8 cellular contexts compared by ENCODE assay signal in the genomic region with DNA sequence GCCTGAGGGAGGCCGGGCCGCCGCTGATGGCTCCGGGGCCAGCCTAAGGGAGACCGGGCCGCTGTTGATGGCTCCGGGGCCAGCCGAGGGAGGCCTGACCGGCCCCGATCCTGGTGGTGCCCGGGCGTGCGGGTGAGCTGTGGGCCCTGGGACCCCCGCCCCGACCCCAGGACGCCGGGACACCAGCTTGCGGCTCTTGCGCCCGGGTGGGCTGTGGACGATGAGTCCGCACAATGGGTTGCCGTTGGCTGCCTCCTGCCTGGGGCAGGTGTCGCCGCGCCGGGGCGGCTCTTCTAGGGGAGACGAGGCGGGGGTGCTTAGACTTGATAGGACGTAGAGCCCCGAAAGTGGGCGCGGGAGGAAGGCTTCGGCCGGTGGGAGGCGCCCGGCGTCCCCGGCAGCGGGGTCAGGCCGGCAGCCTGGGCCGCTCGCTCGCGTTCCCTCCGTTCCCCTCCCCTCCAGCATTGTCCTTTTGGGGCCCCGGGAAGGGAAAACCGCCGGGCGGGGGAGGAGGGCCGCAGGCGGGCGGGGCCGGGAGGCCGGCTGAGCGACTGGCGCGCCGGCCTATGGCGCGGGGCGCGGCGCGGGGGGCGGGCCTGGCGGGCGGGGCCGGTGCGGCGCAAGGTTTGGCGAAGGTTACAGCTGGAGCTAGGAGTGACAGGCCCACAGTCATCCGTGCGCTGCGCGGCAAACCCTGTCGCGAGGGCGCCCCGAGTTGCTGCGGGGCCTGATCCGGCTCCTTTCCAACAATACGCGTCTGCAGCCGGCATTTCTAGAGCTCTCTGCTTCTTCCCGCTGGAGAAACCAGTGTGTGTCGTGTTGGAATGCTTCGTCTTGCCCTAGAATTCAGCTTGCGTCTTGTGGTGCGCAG. TPM values are rescaled to one million over a fixed set of nuclear protein-coding genes. Genes with fewer than 3 reads are reported as not detected.
DNase-seq lines count a peak whose midpoint lies in the region; TF ChIP-seq lines count a peak whose summit lies in the region.

No MANE protein-coding gene starts in this region.

- H3K27ac Mint-ChIP-seq in HFFc6 = peak overlapping the region; percentile 63

- no peak for TF ChIP-seq EP300 in transverse colon (IDR thresholded peaks at IDR 0.05; ENCODE audit: low read depth)

- no peaks in the 10 kb centered on the region for H3K27me3 ChIP-seq in adipocyte (replicated peaks; ENCODE audit: control insufficient read depth, insufficient read depth, low read length)
- H3K27me3 ChIP-seq in transverse colon = no peaks in the 10 kb centered on the region

- H3K4me3 ChIP-seq in NB4 (ENCODE audit: low read depth, low read length) = peak overlapping the region; percentile 73
- peak overlapping the region; percentile 96 for H3K4me3 ChIP-seq in adipocyte (ENCODE audit: low read length)
- H3K4me3 ChIP-seq in transverse colon = peak overlapping the region; percentile 81 to 99 (median 96)

- H3K9me3 ChIP-seq in adipocyte (ENCODE audit: control insufficient read depth, low read length) (no peaks in the 10 kb centered on the region), transverse colon (no peaks in the 10 kb centered on the region)

- 2% methylated on average over 62 of the region's 91 CpGs; no CpG with 5 or more reads in 1 of the 2 donors for WGBS in transverse colon (ENCODE audit: low coverage in 1 of 2), 2 donors

- H3K27me3 Mint-ChIP-seq in HFFc6 (ENCODE audit: insufficient read depth) = peaks cover 4% of the 10 kb centered on the region

- H3K4me1 Mint-ChIP-seq in HFFc6 (ENCODE audit: low read depth) = peaks cover 24% of the 10 kb centered on the region

- no peaks in the 10 kb centered on the region for H3K9me3 Mint-ChIP-seq in HFFc6

- H3K27ac ChIP-seq in transverse colon = peak overlapping the region; percentile 99 to 100 (median 100)

- H3K4me1 ChIP-seq in adipocyte (ENCODE audit: control insufficient read depth, insufficient read depth, low read length) (peaks cover 34% of the 10 kb centered on the region), transverse colon (peaks cover 7 to 55% (median 33%) of the 10 kb centered on the region in 4 donors)

- peaks cover 6% of the 10 kb centered on the region for H3K36me3 Mint-ChIP-seq in HFFc6 (ENCODE audit: low read depth)

- DNase-seq in HFFc6 = peak; percentile 82
- peak; percentile 97 for DNase-seq in NB4 (ENCODE audit: low read depth)
- DNase-seq in SW 1271 (lab: John Stamatoyannopoulos, UW) = peak; percentile 51 to 70
- DNase-seq in adipocyte (ENCODE audit: low read depth) = peak; percentile 98
- peak; percentile 98 for DNase-seq in cardiac septum (ENCODE audit: low spot score)
- peak; percentile 90 for DNase-seq in pons (ENCODE audit: low spot score)
- DNase-seq in transverse colon = peak; percentile 94

- H3K36me3 ChIP-seq in adipocyte (ENCODE audit: control insufficient read depth, insufficient read depth, low read length, severe bottlenecking) (no peaks in the 10 kb centered on the region), transverse colon (no peaks in the 10 kb centered on the region)

- H3K4me3 Mint-ChIP-seq in HFFc6 = peak overlapping the region; percentile 92

- TF ChIP-seq POLR2A in NB4 (IDR thresholded peaks at IDR 0.05; ENCODE audit: extremely low read depth, insufficient read length) (peak; percentile 62), transverse colon (IDR thresholded peaks at IDR 0.05) (peak; percentile 90)

- in situ Hi-C loops in transverse colon (cut with MboI; ENCODE audit: low pct_ligation_motif_present in 1 of 4, low pct_unique_long_range_greater_than_20kb in 1 of 4, low sequenced_read_pairs in 3 of 4) = no loop called here

- intact Hi-C loops in cardiac septum (cut with DNase I) = loop anchor here (2.0 to 5.0 kb wide), 4 partner anchors 74 to 289 kb away; no protein-coding TSS in a partner anchor
- intact Hi-C loops in transverse colon (cut with DNase I; ENCODE audit: low total_unique reads) = loop anchor here (5.0 kb wide), 1 partner anchor 61 kb away; no protein-coding TSS in a partner anchor

- peak overlapping the region; percentile 98 for H3K9ac ChIP-seq in adipocyte (ENCODE audit: low read length)

- peak; percentile 9 for TF ChIP-seq CTCF in GM12873 (IDR thresholded peaks at IDR 0.05; ENCODE audit: insufficient read depth, low read depth, low read length, missing control alignments)
- TF ChIP-seq CTCF in HFFc6 (IDR thresholded peaks at IDR 0.05) = peak; percentile 41; the same call in 1 of the 2 replicates
- TF ChIP-seq CTCF in NB4 (IDR thresholded peaks at IDR 0.05; ENCODE audit: low read depth, low read length) = peak; percentile 32
- peak in 1 of 5 experiments; percentile 15 for TF ChIP-seq CTCF in transverse colon (IDR thresholded peaks at IDR 0.05)

RNA-seq across cellular contexts. Expression of a gene that starts 0.8 kb away (rescaled TPM):
- 10 to 100 TPM; 15.2 to 21.2 (median 19.0) TPM for total RNA-seq in HFFc6 (2021; fragmentation: NEBNext Ultra II Directional; extraction: Animal tissue kit (Norgen Biotek cat#: 25700))
- total RNA-seq in cardiac septum (73.0 TPM), transverse colon (10 to 100 TPM; 17.9 to 83.4 (median 43.0) TPM)

Comparison
In these comparisons a context has a peak if more than half of its experiments do, and no peak if none do; other contexts are left out.
1. Peak in every context shown above with its lines: DNase-seq, H3K4me3 ChIP-seq and H3K27ac ChIP-seq.